21 cellular contexts compared by ENCODE assay signal in the genomic region with DNA sequence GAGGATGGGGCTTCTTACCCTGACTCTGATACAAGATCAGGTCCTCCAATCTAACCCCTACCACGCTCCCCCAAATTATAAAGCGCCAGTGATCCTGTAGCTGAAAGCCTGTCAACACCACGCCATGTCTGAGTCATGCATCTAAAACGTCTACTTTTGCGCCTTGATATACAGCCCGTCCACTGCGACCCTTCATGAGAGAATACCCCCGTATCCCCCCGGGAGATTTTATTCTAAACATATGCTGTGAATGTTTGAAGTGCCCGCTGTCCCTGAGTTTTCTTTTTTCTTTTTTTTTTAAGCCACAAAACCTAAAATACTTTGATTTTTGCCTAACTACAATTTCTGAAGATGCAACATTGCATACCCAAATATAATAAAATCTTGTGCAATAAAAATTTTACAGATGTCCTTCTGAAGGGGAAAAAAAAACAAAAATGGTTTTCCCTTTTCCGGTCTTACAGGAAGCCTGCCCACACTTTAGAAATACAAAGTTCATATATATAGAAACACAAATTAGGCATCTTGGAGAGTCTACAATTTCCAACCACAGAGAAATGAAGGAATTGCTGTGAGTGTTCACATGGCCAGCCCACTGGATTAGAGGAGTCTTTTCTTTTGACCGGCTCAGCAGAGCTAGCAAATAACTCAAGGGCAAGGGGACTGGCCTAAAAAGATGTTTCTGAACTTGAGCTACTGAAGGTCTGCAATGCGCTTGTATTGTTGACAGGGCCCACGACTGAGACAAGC.
A peak's percentile ranks its signal among the peaks of the same experiment; 100 is the strongest.
DNase-seq lines count a peak whose midpoint lies in the region; ATAC-seq, FAIRE-seq and TF ChIP-seq lines count a peak whose summit lies in the region.
"Had no signal": no experiment of that assay in that cellular context is flagged by ENCODE, and none has a peak within 500 bp of the region (broad histone marks: within the 10 kb centered on the region; RNA-seq: fewer than 3 reads in every experiment).

No MANE protein-coding gene starts in this region.

- ATAC-seq in HG03565 (IDR thresholded peaks at IDR 0.05; ENCODE audit: unreplicated experiment) (no peak), right lobe of liver (no peak)
- ATAC-seq: T-helper 17 cell had no signal

- no peak overlapping the region for H3K27ac Mint-ChIP-seq in astrocyte (ENCODE audit: unreplicated experiment)
- H3K27ac Mint-ChIP-seq: activated B cell treated with CpG ODN at 0.5 μM for 24 hours; activated CD4-positive, alpha-beta memory T cell treated with anti-CD3 and anti-CD28 coated beads, Interleukin-2, amount 10 ng/mL, durations not matched to agents 7 days and 5 days; activated naive CD4-positive, alpha-beta T cell treated with anti-CD3 and anti-CD28 coated beads, Interleukin-2, amount 50 U/mL, for 24 hours; T-helper 17 cell had no signal

- no peak for FAIRE-seq in astrocyte (lab: Jason Lieb, UNC)
- FAIRE-seq: GM18507 had no signal

- H3K36me3 ChIP-seq in astrocyte (ENCODE audit: insufficient read depth, low read length) (no peaks in the 10 kb centered on the region), osteoblast (ENCODE audit: insufficient read depth, low read length) (no peaks in the 10 kb centered on the region), right lobe of liver (no peaks in the 10 kb centered on the region)
- H3K36me3 ChIP-seq: cardiac muscle cell, transverse colon had no signal

- no peak overlapping the region for H3K4me3 Mint-ChIP-seq in astrocyte (ENCODE audit: unreplicated experiment)
- H3K4me3 Mint-ChIP-seq: activated B cell treated with CpG ODN at 0.5 μM for 24 hours; activated CD4-positive, alpha-beta memory T cell treated with anti-CD3 and anti-CD28 coated beads, Interleukin-2, amount 10 ng/mL, durations not matched to agents 7 days and 5 days; activated naive CD4-positive, alpha-beta T cell treated with anti-CD3 and anti-CD28 coated beads, Interleukin-2, amount 50 U/mL, for 24 hours; T-helper 17 cell had no signal

- peaks cover 2% of the 10 kb centered on the region for H3K9me3 Mint-ChIP-seq in astrocyte (ENCODE audit: unreplicated experiment)
- H3K9me3 Mint-ChIP-seq: activated B cell treated with CpG ODN at 0.5 μM for 24 hours; activated CD4-positive, alpha-beta memory T cell treated with anti-CD3 and anti-CD28 coated beads, Interleukin-2, amount 10 ng/mL, durations not matched to agents 7 days and 5 days had no signal

- H3K4me1 ChIP-seq in astrocyte (ENCODE audit: insufficient read depth, low read length) (peaks cover 17% of the 10 kb centered on the region), osteoblast (ENCODE audit: insufficient read depth, low read length) (peaks cover 22% of the 10 kb centered on the region), right lobe of liver (no peaks in the 10 kb centered on the region)

- H3K4me2 ChIP-seq in astrocyte (ENCODE audit: low read length): peak overlapping the region; percentile 72
- H3K4me2 ChIP-seq in osteoblast (ENCODE audit: insufficient read depth, low read length): peak overlapping the region; percentile 77

- H3K27ac ChIP-seq in astrocyte (ENCODE audit: low read depth, low read length) (no peak overlapping the region), osteoblast (ENCODE audit: low read depth, low read length) (peak overlapping the region; percentile 65), right lobe of liver (no peak overlapping the region)
- H3K27ac ChIP-seq: cardiac muscle cell had no signal

- H2AFZ ChIP-seq in astrocyte (ENCODE audit: low read depth, low read length) (no peak overlapping the region), osteoblast (ENCODE audit: low read length) (peak overlapping the region; percentile 11)

- no peaks in the 10 kb centered on the region for H3K27me3 ChIP-seq in astrocyte (ENCODE audit: insufficient read depth, low read length)
- H3K27me3 ChIP-seq in osteoblast (ENCODE audit: insufficient read depth, low read length): no peaks in the 10 kb centered on the region
- no peaks in the 10 kb centered on the region for H3K27me3 ChIP-seq in right lobe of liver
- H3K27me3 ChIP-seq: cardiac muscle cell, transverse colon had no signal

- H4K20me1 ChIP-seq in astrocyte (ENCODE audit: insufficient read depth, low read length) (peaks cover 14% of the 10 kb centered on the region), osteoblast (ENCODE audit: insufficient read depth, low read length) (peaks cover 4% of the 10 kb centered on the region)

- WGBS in right lobe of liver (ENCODE audit: insufficient coverage, low coverage, low lambda C conversion rate, missing lambda C conversion rate): 61% methylated on average over 14 of the region's 14 CpGs

- H3K36me3 Mint-ChIP-seq in astrocyte (ENCODE audit: low read depth, unreplicated experiment): peaks cover 7% of the 10 kb centered on the region
- H3K36me3 Mint-ChIP-seq: activated naive CD4-positive, alpha-beta T cell treated with anti-CD3 and anti-CD28 coated beads, Interleukin-2, amount 50 U/mL, for 24 hours had no signal

- peak; percentile 63 for DNase-seq in AG20443 (ENCODE audit: low spot score)
- DNase-seq in astrocyte (ENCODE audit: low read depth): peak; percentile 58
- DNase-seq in fibroblast of peridontal ligament (ENCODE audit: extremely low read depth): peak; percentile 93
- DNase-seq in osteoblast (ENCODE audit: insufficient read length, low spot score, missing footprints): peak; percentile 83
- DNase-seq in NK-92 (lab: John Stamatoyannopoulos, UW; ENCODE audit: unreplicated experiment): no peak
- DNase-seq in right lobe of liver: no peak
- no peak for DNase-seq in DMS53 treated with DMSO at 0.1 percent for 48 hours (lab: John Stamatoyannopoulos, UW; ENCODE audit: unreplicated experiment)
- DNase-seq: activated B cell treated with CpG ODN at 0.5 μM for 24 hours; activated CD4-positive, alpha-beta memory T cell treated with anti-CD3 and anti-CD28 coated beads, Interleukin-2, amount 10 ng/mL, durations not matched to agents 7 days and 5 days; activated T-cell treated with anti-CD3 and anti-CD28 coated beads, Interleukin-2, amount 50 U/mL, for 1 hour; H7; NCI-H1105; NCI-H69; OCI-M1; stimulated activated naive CD4-positive, alpha-beta T cell; T-helper 17 cell; transverse colon had no signal

- TF ChIP-seq CTCF in astrocyte (IDR thresholded peaks at IDR 0.05; ENCODE audit: insufficient read depth, low read depth, low read length) (no peak), osteoblast (IDR thresholded peaks at IDR 0.05; ENCODE audit: extremely low read depth, low read depth, low read length) (no peak), right lobe of liver (IDR thresholded peaks at IDR 0.05) (no peak)

- peaks cover 23% of the 10 kb centered on the region for H3K4me1 Mint-ChIP-seq in astrocyte (ENCODE audit: low read depth, unreplicated experiment)
- H3K4me1 Mint-ChIP-seq: activated B cell treated with CpG ODN at 0.5 μM for 24 hours; activated CD4-positive, alpha-beta memory T cell treated with anti-CD3 and anti-CD28 coated beads, Interleukin-2, amount 10 ng/mL, durations not matched to agents 7 days and 5 days; activated naive CD4-positive, alpha-beta T cell treated with anti-CD3 and anti-CD28 coated beads, Interleukin-2, amount 50 U/mL, for 24 hours; T-helper 17 cell had no signal

- H3K9ac ChIP-seq in astrocyte (ENCODE audit: low read length): no peak overlapping the region

- H3K27me3 Mint-ChIP-seq in astrocyte (ENCODE audit: low read depth, unreplicated experiment): no peaks in the 10 kb centered on the region
- H3K27me3 Mint-ChIP-seq: activated CD4-positive, alpha-beta memory T cell treated with anti-CD3 and anti-CD28 coated beads, Interleukin-2, amount 10 ng/mL, durations not matched to agents 7 days and 5 days; T-helper 17 cell had no signal

- no peak for TF ChIP-seq POLR2A in right lobe of liver (IDR thresholded peaks at IDR 0.05)

- no peaks in the 10 kb centered on the region for H3K9me3 ChIP-seq in astrocyte (ENCODE audit: insufficient read depth, low read depth, low read length)
- no peaks in the 10 kb centered on the region for H3K9me3 ChIP-seq in osteoblast (ENCODE audit: low read depth, low read length)
- no peaks in the 10 kb centered on the region for H3K9me3 ChIP-seq in right lobe of liver
- H3K9me3 ChIP-seq: transverse colon had no signal

- H3K79me2 ChIP-seq in astrocyte (ENCODE audit: insufficient read depth, low read length): peaks cover 12% of the 10 kb centered on the region
- H3K79me2 ChIP-seq in osteoblast (ENCODE audit: insufficient read depth, low read length): no peaks in the 10 kb centered on the region

- H3K4me3 ChIP-seq in astrocyte (ENCODE audit: insufficient read depth, low read depth, low read length) (no peak overlapping the region), osteoblast (ENCODE audit: insufficient read depth, low read length) (peak overlapping the region; percentile 45), right lobe of liver (no peak overlapping the region)
- H3K4me3 ChIP-seq: cardiac muscle cell, transverse colon had no signal

- intact Hi-C loops in right lobe of liver (cut with DNase I): no loop called here

Comparison
In these comparisons a context has a peak if more than half of its experiments do, and no peak if none do; other contexts are left out.
1. DNase-seq: peak in AG20443 (single experiment), astrocyte (single experiment), fibroblast of peridontal ligament (single experiment) and osteoblast (single experiment); none in NK-92 (single experiment), right lobe of liver (0 of 3) and DMS53 treated with DMSO at 0.1 percent for 48 hours (single experiment).